In the genomic region with DNA sequence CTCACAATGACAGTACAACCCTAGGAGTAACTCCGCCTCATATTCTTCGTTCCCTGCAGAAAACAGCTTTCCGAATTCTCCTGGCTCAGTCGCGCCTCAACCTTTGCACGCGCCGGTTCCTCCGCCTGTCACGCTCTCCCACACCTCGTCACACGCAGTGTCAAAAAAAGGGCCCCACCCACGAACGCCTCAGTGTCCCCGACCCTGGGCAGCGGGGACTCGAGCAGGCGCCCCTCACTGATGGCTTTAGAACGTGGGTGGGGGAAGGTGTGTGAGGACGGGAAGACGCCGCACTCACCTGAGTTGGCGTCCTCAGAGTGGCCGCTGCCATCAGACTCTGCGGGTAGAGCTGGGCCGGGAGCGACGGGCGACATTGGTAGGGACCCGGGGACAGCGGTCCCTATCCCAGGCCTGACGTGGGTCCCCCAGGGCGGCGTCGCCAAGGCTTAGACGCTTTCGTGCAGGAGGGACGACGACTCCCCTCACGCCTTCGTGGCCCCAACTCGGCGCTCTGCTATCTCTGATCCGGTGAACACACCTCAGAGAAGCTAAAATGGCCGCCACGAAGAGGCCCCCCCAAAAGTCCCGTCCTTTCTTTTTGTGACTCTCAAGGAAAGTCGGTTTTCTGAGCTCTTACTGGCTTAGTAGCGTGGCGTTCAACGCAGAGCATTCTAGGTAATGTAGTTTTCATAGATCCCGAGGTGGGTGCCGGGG, we compare ENCODE assay signal across 8 cellular contexts. TPM values are rescaled to one million over a fixed set of nuclear protein-coding genes. Genes with fewer than 3 reads are reported as not detected.
DNase-seq lines count a peak whose midpoint lies in the region; ATAC-seq and TF ChIP-seq lines count a peak whose summit lies in the region.

ZNF154 (minus strand) TSS at position 564 of the 714 bp plus-strand sequence; CDS start at position 331, 233 bp downstream.

- 0 out of 2 replicates have a peak within 1 kb of the TSS, but pooled peaks have one; percentile 0 for H2BK120ac ChIP-seq in IMR-90 (ENCODE audit: low read depth, low read length)

- H2AK9ac ChIP-seq in IMR-90 (replicated peaks; ENCODE audit: low read depth, low read length, poor library complexity), result peak within 1 kb of the TSS; percentile 93

- H3K9me3 ChIP-seq in IMR-90 (ENCODE audit: control insufficient read depth, insufficient read depth, low read length) (peaks cover 30% of the 10 kb centered on the region), cardiac muscle cell (ENCODE audit: low read depth) (no peaks in the 10 kb centered on the region), uterus (peaks cover 0 to 91% of the 10 kb centered on the region in 2 donors)

- H3K4me1 ChIP-seq in IMR-90 (ENCODE audit: control insufficient read depth, insufficient read depth, low read length) (peaks cover 7% of the 10 kb centered on the region), cardiac muscle cell (ENCODE audit: low read depth) (peaks cover 31% of the 10 kb centered on the region), uterus (no peaks in the 10 kb centered on the region)

- peak within 1 kb of the TSS; percentile 10; the same call in 1 of the 2 replicates for H3K56ac ChIP-seq in IMR-90 (ENCODE audit: extremely low read depth, insufficient read depth, low read length)

- dilution Hi-C loops in IMR-90 (cut with HindIII; ENCODE audit: low sequenced_read_pairs, unreplicated experiment), result no loop called here

- no peak within 1 kb of the TSS for H2BK15ac ChIP-seq in IMR-90 (ENCODE audit: low read depth, low read length)

- peak within 1 kb of the TSS; percentile 71 for H4K5ac ChIP-seq in IMR-90 (ENCODE audit: low read depth, low read length)

- H3K4me2 ChIP-seq in IMR-90 (ENCODE audit: low read depth, low read length), result peak within 1 kb of the TSS; percentile 92

- H4K20me1 ChIP-seq in IMR-90 (ENCODE audit: insufficient read depth, low read length), result no peaks in the 10 kb centered on the region

- H3K27ac ChIP-seq in IMR-90 (ENCODE audit: insufficient read depth, low read length) (peak within 1 kb of the TSS; percentile 79), cardiac muscle cell (peak within 1 kb of the TSS; percentile 97), uterus (no peak within 1 kb of the TSS)

- BruUV-seq in IMR-90 (replicated peaks; lab: Mats Ljungman, UMichigan), result TSS peak; percentile 26

- no peaks in the 10 kb centered on the region for H3K9me1 ChIP-seq in IMR-90 (ENCODE audit: insufficient read depth, low read length)

- no peak for TF ChIP-seq CTCF in IMR-90 (conservative IDR thresholded peaks at IDR 0.05; ENCODE audit: low read depth, low read length)
- no peak for TF ChIP-seq CTCF in cardiac muscle cell (IDR thresholded peaks at IDR 0.05; ENCODE audit: low read depth, low read length)
- no peak for TF ChIP-seq CTCF in uterus (IDR thresholded peaks at IDR 0.05)

- H3K36me3 ChIP-seq in IMR-90 (ENCODE audit: control insufficient read depth, insufficient read depth, low read length) (peaks cover 16% of the 10 kb centered on the region), cardiac muscle cell (peaks cover 6% of the 10 kb centered on the region), uterus (no peaks in the 10 kb centered on the region)

- H3K4ac ChIP-seq in IMR-90 (ENCODE audit: low read depth, low read length), result peak within 1 kb of the TSS; percentile 87

- WGBS in IMR-90 (ENCODE audit: extremely low coverage in 2 of 2, insufficient read length in 1 of 2), 2 experiments, result 3% methylated on average over 21 of the region's 53 CpGs; no CpG with 5 or more reads in 1 of the 2 experiments

- intact Hi-C loops in IMR-90 (cut with micrococcal nuclease) (no loop called here), uterus (cut with DNase I; ENCODE audit: low total_unique reads) (no loop called here)

- no peak for TF ChIP-seq RAD21 in IMR-90 (IDR thresholded peaks at IDR 0.05; ENCODE audit: low read length)

- peak; percentile 91 for ATAC-seq in IMR-90 (ENCODE audit: low read depth)

- in situ Hi-C loops in IMR-90 (cut with MboI; ENCODE audit: low sequenced_read_pairs), result no loop called here

- H4K91ac ChIP-seq in IMR-90 (ENCODE audit: insufficient read depth, low read depth, low read length), result peak within 1 kb of the TSS; percentile 1; the same call in 1 of the 2 replicates

- CTCF ChIA-PET in IMR-90 (lab: Yijun Ruan, JAX), result interaction anchor here (0.6 kb wide), 1 partner anchor 71 kb away, joined by 3 read pairs; no protein-coding TSS in a partner anchor

- peak; percentile 67 for DNase-seq in IMR-90
- DNase-seq in activated naive CD8-positive, alpha-beta T cell treated with anti-CD3 and anti-CD28 coated beads, Interleukin-2, amount 50 U/mL, for 16 hours (ENCODE audit: low read depth, low spot score), result peak; percentile 11
- peak; percentile 86 to 92 for DNase-seq in cardiac muscle cell (ENCODE audit: low read depth in 1 of 2, low spot score in 1 of 2)
- peak; percentile 35 for DNase-seq in non-pigmented ciliary epithelial cell (ENCODE audit: low read depth)
- no peak for DNase-seq in uterus
- DNase-seq in NCI-H524 treated with DMSO at 0.1 percent for 48 hours (lab: John Stamatoyannopoulos, UW), result no peak
- no peak for DNase-seq in DMS79 (lab: John Stamatoyannopoulos, UW)
- no peak for DNase-seq in Kasumi-1 (lab: John Stamatoyannopoulos, UW)

- peak within 1 kb of the TSS; percentile 75; the same call in 1 of the 2 replicates for H2AK5ac ChIP-seq in IMR-90 (ENCODE audit: low read depth, low read length)

- TF ChIP-seq POLR2A in IMR-90 (IDR thresholded peaks at IDR 0.05; ENCODE audit: low read depth, low read length) (no peak; the same call in 1 of the 2 replicates), uterus (IDR thresholded peaks at IDR 0.05) (no peak)

- H3K9ac ChIP-seq in IMR-90 (ENCODE audit: low read depth, low read length), result peak within 1 kb of the TSS; percentile 81

- H3K79me1 ChIP-seq in IMR-90 (ENCODE audit: low read depth in 1 of 2, low read length in 2 of 2), result peaks cover 17 to 34% of the 10 kb centered on the region in 2 experiments

- H3K4me3 ChIP-seq in IMR-90 (ENCODE audit: insufficient read depth, low read depth, low read length), result peak within 1 kb of the TSS; percentile 81
- H3K4me3 ChIP-seq in cardiac muscle cell, result peak within 1 kb of the TSS; percentile 74
- H3K4me3 ChIP-seq in uterus, result peak within 1 kb of the TSS; percentile 12 to 31

- peak within 1 kb of the TSS; percentile 86 for H3K14ac ChIP-seq in IMR-90 (replicated peaks; ENCODE audit: low read depth, low read length)

- H4K8ac ChIP-seq in IMR-90 (ENCODE audit: low read depth in 2 of 2, low read length in 2 of 2), result peak within 1 kb of the TSS; percentile 81 to 95

- no peak within 1 kb of the TSS; the same call in 1 of the 2 replicates for H2BK20ac ChIP-seq in IMR-90 (ENCODE audit: low read depth, low read length)

- POLR2A ChIA-PET in IMR-90 (lab: Charles Lee; ENCODE audit: unreplicated experiment), result interaction anchor here (0.6 kb wide), 1 partner anchor 243 kb away, joined by 10 read pairs; no protein-coding TSS in a partner anchor

- H2BK5ac ChIP-seq in IMR-90 (ENCODE audit: low read depth, low read length, poor library complexity, severe bottlenecking), result no peak within 1 kb of the TSS

- H3K23ac ChIP-seq in IMR-90 (ENCODE audit: low read depth, low read length), result peak within 1 kb of the TSS; percentile 31

- peak within 1 kb of the TSS; percentile 29; the same call in 1 of the 2 replicates for H3K18ac ChIP-seq in IMR-90 (ENCODE audit: low read depth, low read length)

- peak within 1 kb of the TSS; percentile 98 for H2AFZ ChIP-seq in IMR-90 (replicated peaks; ENCODE audit: low read length, poor library complexity)

- no peaks in the 10 kb centered on the region for H3K27me3 ChIP-seq in IMR-90 (ENCODE audit: control insufficient read depth, insufficient read depth, low read length)
- H3K27me3 ChIP-seq in cardiac muscle cell, result no peaks in the 10 kb centered on the region
- H3K27me3 ChIP-seq in uterus, result no peaks in the 10 kb centered on the region

TF ChIP-seq in IMR-90, 13 proteins besides CTCF, POLR2A, EP300 and RAD21:
- TF ChIP-seq MXI1 (IDR thresholded peaks at IDR 0.05; ENCODE audit: borderline replicate concordance, low read depth, low read length) (0 out of 2 replicates have a peak, but pooled peaks have one; percentile 45), MAFK (IDR thresholded peaks at IDR 0.05; ENCODE audit: low read depth, low read length) (no peak), BHLHE40 (IDR thresholded peaks at IDR 0.05; ENCODE audit: low read depth, low read length) (peak; percentile 73)

RNA-seq across cellular contexts. Expression of gene ZNF154, which starts in this region (rescaled TPM):
- total RNA-seq in IMR-90 (2012; rRNA removed), result 1.9 and 2.9 TPM in 2 replicates
- polyA plus RNA-seq in IMR-90 (2012; rRNA removed), result 1.5 and 2.2 TPM in 2 replicates
- polyA plus RNA-seq in IMR-90 (2012; cell fraction: cytosol; rRNA removed), result 0.36 and 0.40 TPM in 2 replicates
- 3.4 and 16.3 TPM in 2 replicates for polyA plus RNA-seq in IMR-90 (2012; cell fraction: nucleus; rRNA removed; ENCODE audit: low replicate concordance)
- total RNA-seq in cardiac muscle cell, result 14.0 and 20.1 TPM in 2 replicates
- 11.1 and 16.3 TPM in 2 replicates for polyA plus RNA-seq in cardiac muscle cell
- 10 to 100 TPM in 1 of 4 donors, 1 to 10 TPM in 2, under 1 TPM in 1; 0.88 to 27.4 (median 1.5) TPM for total RNA-seq in uterus

Comparison
In these comparisons a context has a peak if more than half of its experiments do, and no peak if none do; other contexts are left out.
1. DNase-seq: peak in IMR-90 (single experiment), activated naive CD8-positive, alpha-beta T cell treated with anti-CD3 and anti-CD28 coated beads, Interleukin-2, amount 50 U/mL, for 16 hours (single experiment), cardiac muscle cell (2 of 2) and non-pigmented ciliary epithelial cell (single experiment); none in uterus (0 of 2), NCI-H524 treated with DMSO at 0.1 percent for 48 hours (single experiment), DMS79 (single experiment) and Kasumi-1 (0 of 2).
2. H3K27ac ChIP-seq: peak in IMR-90 (single experiment) and cardiac muscle cell (single experiment); none in uterus (0 of 2).
3. H3K4me3 ChIP-seq: peak in every context shown above with its lines; median percentile 81 in IMR-90; 74 in cardiac muscle cell; 22 in uterus.